In genomic region chr19:49814010-49814409, GRCh38 we compare ENCODE assay signal across 8 cellular contexts. TPM values are rescaled to one million over a fixed set of nuclear protein-coding genes. Genes with fewer than 3 reads are reported as not detected.
DNase-seq lines count a peak whose midpoint lies in the region; ATAC-seq and TF ChIP-seq lines count a peak whose summit lies in the region.

No MANE protein-coding gene starts in this region.

- no peak for ATAC-seq in stimulated activated memory B cell treated with anti-CD40 and anti-IgM and Interleukin-4, amounts not matched to agents 10 μg/mL and 1 μg/mL and 100 μg/mL, for 72 hours
- no peak for ATAC-seq in sciatic nerve

- peak; percentile 49 for DNase-seq in NCI-H510A treated with DMSO at 0.1 percent for 48 hours (lab: John Stamatoyannopoulos, UW)
- no peak for DNase-seq in NCI-H510A (lab: John Stamatoyannopoulos, UW)
- DNase-seq in fibroblast of pulmonary artery (ENCODE audit: low read depth) = no peak
- no peak for DNase-seq in sciatic nerve (ENCODE audit: low spot score)
- no peak for DNase-seq in anterior cingulate cortex (lab: John Stamatoyannopoulos, UW)
- DNase-seq in KBM-7 = no peak

- TF ChIP-seq CTCF in VCaP (conservative IDR thresholded peaks at IDR 0.05) (no peak), fibroblast of pulmonary artery (IDR thresholded peaks at IDR 0.05; ENCODE audit: low read length, missing control alignments) (no peak)

- H3K4me3 ChIP-seq in fibroblast of pulmonary artery (replicated peaks; ENCODE audit: low read depth, low read length) = peak overlapping the region; percentile 77

- H3K27me3 Mint-ChIP-seq in stimulated activated memory B cell treated with anti-CD40 and anti-IgM and Interleukin-4, amounts not matched to agents 10 μg/mL and 1 μg/mL and 100 μg/mL, for 72 hours = no peaks in the 10 kb centered on the region

- intact Hi-C loops in sciatic nerve (cut with DNase I) = no loop called here

- H3K36me3 Mint-ChIP-seq in stimulated activated memory B cell treated with anti-CD40 and anti-IgM and Interleukin-4, amounts not matched to agents 10 μg/mL and 1 μg/mL and 100 μg/mL, for 72 hours = no peaks in the 10 kb centered on the region

- no peaks in the 10 kb centered on the region for H3K9me3 Mint-ChIP-seq in stimulated activated memory B cell treated with anti-CD40 and anti-IgM and Interleukin-4, amounts not matched to agents 10 μg/mL and 1 μg/mL and 100 μg/mL, for 72 hours

- H3K4me3 Mint-ChIP-seq in stimulated activated memory B cell treated with anti-CD40 and anti-IgM and Interleukin-4, amounts not matched to agents 10 μg/mL and 1 μg/mL and 100 μg/mL, for 72 hours = peak overlapping the region; percentile 56

- peak overlapping the region; percentile 88 for H3K27ac Mint-ChIP-seq in stimulated activated memory B cell treated with anti-CD40 and anti-IgM and Interleukin-4, amounts not matched to agents 10 μg/mL and 1 μg/mL and 100 μg/mL, for 72 hours

- in situ Hi-C loops in KBM-7 (cut with MboI; ENCODE audit: low pct_unique_long_range_greater_than_20kb, low sequenced_read_pairs) = no loop called here

- peak overlapping the region; percentile 84 for H3K27ac ChIP-seq in VCaP

- peaks cover 49% of the 10 kb centered on the region for H3K4me1 Mint-ChIP-seq in stimulated activated memory B cell treated with anti-CD40 and anti-IgM and Interleukin-4, amounts not matched to agents 10 μg/mL and 1 μg/mL and 100 μg/mL, for 72 hours

RNA-seq across cellular contexts. Expression of gene FUZ, which starts 0.9 kb away (rescaled TPM):
- total RNA-seq in sciatic nerve = 26.4 TPM

RNA-seq across cellular contexts. Expression of gene MED25, which starts 4.1 kb away (rescaled TPM):
- 39.7 TPM for total RNA-seq in sciatic nerve

RNA-seq across cellular contexts. Expression of gene PTOV1, which starts 36.9 kb away (rescaled TPM):
- 143 TPM for total RNA-seq in sciatic nerve

RNA-seq across cellular contexts. Expression of gene AP2A1, which starts 47.2 kb away (rescaled TPM):
- total RNA-seq in sciatic nerve = 74.3 TPM

RNA-seq across cellular contexts. Expression of gene TSKS, which starts 50.9 kb away (rescaled TPM):
- 0.85 TPM for total RNA-seq in sciatic nerve
